11 cellular contexts compared by ENCODE assay signal in the genomic region with DNA sequence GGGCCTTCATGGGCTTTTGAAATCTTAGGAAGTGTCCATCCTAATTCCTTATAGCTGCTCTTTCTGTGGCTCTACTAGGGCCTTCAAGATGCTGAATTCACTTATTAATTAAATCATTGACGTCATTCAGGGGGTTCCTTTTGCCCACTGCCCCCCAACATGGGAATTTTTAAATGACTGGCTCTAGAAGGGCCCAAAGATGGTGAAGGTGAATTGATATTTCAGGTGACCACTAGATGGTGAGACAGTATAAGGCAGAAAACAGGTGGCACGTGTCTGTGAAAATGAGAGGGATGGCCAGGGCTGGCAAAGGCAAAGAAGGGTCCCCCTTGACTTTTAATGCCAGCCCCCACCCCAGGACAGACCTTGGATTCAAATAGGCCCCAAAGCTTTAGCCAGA. TPM values are rescaled to one million over a fixed set of nuclear protein-coding genes. Genes with fewer than 3 reads are reported as not detected.
DNase-seq lines count a peak whose midpoint lies in the region; ATAC-seq and TF ChIP-seq lines count a peak whose summit lies in the region.
"Had no signal": no experiment of that assay in that cellular context is flagged by ENCODE, and none has a peak within 500 bp of the region (broad histone marks: within the 10 kb centered on the region; RNA-seq: fewer than 3 reads in every experiment).

No MANE protein-coding gene starts in this region.

- H3K9me3 Mint-ChIP-seq in CD8-positive, alpha-beta T cell = no peaks in the 10 kb centered on the region
- H3K9me3 Mint-ChIP-seq: activated T-helper 1 cell treated with anti-CD3 and anti-CD28 coated beads, Interleukin-12 subunit alpha, Interleukin-12 subunit beta, Interleukin-2, Interleukin-4 antibody, amounts not matched to agents 30 ng/mL and 10 ng/mL and 1 ng/mL, durations not matched to agents 14 hours and 24 hours and 36 hours; nephron had no signal

- peaks cover 18% of the 10 kb centered on the region for H3K27me3 Mint-ChIP-seq in CD8-positive, alpha-beta T cell (ENCODE audit: low read depth)

- intact Hi-C loops in CD8-positive, alpha-beta T cell (cut with DNase I, micrococcal nuclease) = loop anchor here (1.0 kb wide), 2 partner anchors 539 to 632 kb away; no protein-coding TSS in a partner anchor
- intact Hi-C loops in OCI-LY7 (cut with micrococcal nuclease; ENCODE audit: unreplicated experiment) = loop anchor here (1.0 to 5.0 kb wide), 2 partner anchors 217 to 632 kb away; no protein-coding TSS in a partner anchor

- no peaks in the 10 kb centered on the region for H3K4me1 ChIP-seq in CD8-positive, alpha-beta T cell (ENCODE audit: insufficient read depth, low read length)
- no peaks in the 10 kb centered on the region for H3K4me1 ChIP-seq in OCI-LY7 (ENCODE audit: insufficient read depth, low read length, poor library complexity, severe bottlenecking)
- H3K4me1 ChIP-seq: breast epithelium had no signal

- no peak overlapping the region for H3K4me3 ChIP-seq in CD8-positive, alpha-beta T cell (ENCODE audit: low read depth, low read length)
- H3K4me3 ChIP-seq in OCI-LY7 (ENCODE audit: low read depth, low read length, poor library complexity, severe bottlenecking) (no peak overlapping the region), epithelial cell of esophagus (ENCODE audit: low read length) (no peak overlapping the region)
- H3K4me3 ChIP-seq: breast epithelium had no signal

- no peaks in the 10 kb centered on the region for H3K9me3 ChIP-seq in CD8-positive, alpha-beta T cell (ENCODE audit: low read length)
- no peaks in the 10 kb centered on the region for H3K9me3 ChIP-seq in OCI-LY7 (ENCODE audit: low read length)
- H3K9me3 ChIP-seq: breast epithelium had no signal

- no peak overlapping the region for H3K27ac ChIP-seq in CD8-positive, alpha-beta T cell (ENCODE audit: low read depth, low read length)
- no peak overlapping the region for H3K27ac ChIP-seq in OCI-LY7 (ENCODE audit: low read depth, low read length, poor library complexity, severe bottlenecking)
- H3K27ac ChIP-seq: breast epithelium had no signal

- no peaks in the 10 kb centered on the region for H3K36me3 Mint-ChIP-seq in CD8-positive, alpha-beta T cell

- no peaks in the 10 kb centered on the region for H3K36me3 ChIP-seq in CD8-positive, alpha-beta T cell (ENCODE audit: insufficient read depth, low read length)
- no peaks in the 10 kb centered on the region for H3K36me3 ChIP-seq in OCI-LY7 (ENCODE audit: insufficient read depth, low read length)
- H3K36me3 ChIP-seq: breast epithelium had no signal

- no peak overlapping the region for H3K4me2 ChIP-seq in OCI-LY7 (ENCODE audit: low read length)

- no peaks in the 10 kb centered on the region for H3K79me2 ChIP-seq in OCI-LY7 (ENCODE audit: insufficient read depth, low read depth, low read length)

- H2AFZ ChIP-seq in OCI-LY7 (ENCODE audit: low read length) = no peak overlapping the region

- no peak overlapping the region for H3K4me3 Mint-ChIP-seq in CD8-positive, alpha-beta T cell
- H3K4me3 Mint-ChIP-seq: activated T-helper 1 cell treated with anti-CD3 and anti-CD28 coated beads, Interleukin-12 subunit alpha, Interleukin-12 subunit beta, Interleukin-2, Interleukin-4 antibody, amounts not matched to agents 30 ng/mL and 10 ng/mL and 1 ng/mL, durations not matched to agents 14 hours and 24 hours and 36 hours; nephron had no signal

- no peaks in the 10 kb centered on the region for H4K20me1 ChIP-seq in OCI-LY7 (ENCODE audit: insufficient read depth, low read length)

- peak; percentile 49 for ATAC-seq in CD8-positive, alpha-beta T cell
- ATAC-seq in HG03521 (IDR thresholded peaks at IDR 0.05; ENCODE audit: unreplicated experiment) = no peak
- no peak for ATAC-seq in HG02588 (IDR thresholded peaks at IDR 0.05; ENCODE audit: unreplicated experiment)
- no peak for ATAC-seq in GM18517 (IDR thresholded peaks at IDR 0.05; ENCODE audit: unreplicated experiment)

- BruUV-seq in OCI-LY7 (replicated peaks; lab: Mats Ljungman, UMichigan) = no TSS peak

- H3K9me2 ChIP-seq in OCI-LY7 (ENCODE audit: insufficient read depth, low read length) = no peaks in the 10 kb centered on the region

- H3K4me1 Mint-ChIP-seq in CD8-positive, alpha-beta T cell (ENCODE audit: low read depth) = no peaks in the 10 kb centered on the region

- peak; percentile 53 for TF ChIP-seq CTCF in CD8-positive, alpha-beta T cell (IDR thresholded peaks at IDR 0.05)
- TF ChIP-seq CTCF in GM12872 (IDR thresholded peaks at IDR 0.05; ENCODE audit: insufficient read depth, low read depth, low read length) (peak; percentile 54), OCI-LY7 (conservative IDR thresholded peaks at IDR 0.05; ENCODE audit: low read length) (peak; percentile 76), epithelial cell of esophagus (IDR thresholded peaks at IDR 0.05; ENCODE audit: insufficient read depth, low read depth, low read length, missing control alignments) (peak; percentile 23)

- no peak overlapping the region for H3K27ac Mint-ChIP-seq in CD8-positive, alpha-beta T cell
- H3K27ac Mint-ChIP-seq: activated T-helper 1 cell treated with anti-CD3 and anti-CD28 coated beads, Interleukin-12 subunit alpha, Interleukin-12 subunit beta, Interleukin-2, Interleukin-4 antibody, amounts not matched to agents 30 ng/mL and 10 ng/mL and 1 ng/mL, durations not matched to agents 14 hours and 24 hours and 36 hours; nephron had no signal

- CTCF ChIA-PET in CD8-positive, alpha-beta T cell (lab: Charles Lee) = interaction anchor here (0.6 to 4.0 kb wide), 12 partner anchors 8 to 633 kb away, joined by 3 to 18 read pairs (median 3); no protein-coding TSS in a partner anchor
- CTCF ChIA-PET in OCI-LY7 (lab: Charles Lee; ENCODE audit: unreplicated experiment) = interaction anchor here (1.0 kb wide), 1 partner anchor 182 kb away, joined by 3 read pairs; no protein-coding TSS in a partner anchor

- POLR2A ChIA-PET in CD8-positive, alpha-beta T cell (lab: Charles Lee) = no interaction called here
- POLR2A ChIA-PET in OCI-LY7 (lab: Charles Lee) = no interaction called here

- no peaks in the 10 kb centered on the region for H3K27me3 ChIP-seq in CD8-positive, alpha-beta T cell (ENCODE audit: insufficient read depth, low read length)
- H3K27me3 ChIP-seq: breast epithelium had no signal

- no peak for DNase-seq in CD8-positive, alpha-beta T cell
- DNase-seq in OCI-LY7 (ENCODE audit: low spot score) (peak; percentile 46), epithelial cell of esophagus (ENCODE audit: low read depth) (no peak), putamen (ENCODE audit: low spot score) (no peak)

RNA-seq across cellular contexts. Expression of gene GNAS, which starts 11.8 kb away (rescaled TPM):
- 1,000 to 10,000 TPM; 1,064 to 1,097 TPM for total RNA-seq in CD8-positive, alpha-beta T cell
- total RNA-seq in OCI-LY7 (2014; rRNA removed; shearing (Covaris generic)) = 546 and 638 TPM in 2 replicates
- total RNA-seq in OCI-LY7 (2022) = 913 and 950 TPM in 2 replicates

RNA-seq across cellular contexts. Expression of gene GNAS-AS1, which starts 13.6 kb away (rescaled TPM):
- total RNA-seq in CD8-positive, alpha-beta T cell = under 1 TPM in 1 of 2 experiments, not detected in 1; 0.28 TPM
- total RNA-seq in OCI-LY7 (2014; rRNA removed; shearing (Covaris generic)) = 6.5 and 7.7 TPM in 2 replicates
- total RNA-seq in OCI-LY7 (2022) = 11.6 and 11.7 TPM in 2 replicates

Comparison
In these comparisons a context has a peak if more than half of its experiments do, and no peak if none do; other contexts are left out.
1. CTCF ChIP-seq: peak in every context shown above with its lines; median percentile 76 in OCI-LY7; 54 in GM12872; 53 in CD8-positive, alpha-beta T cell; 23 in epithelial cell of esophagus.
2. RNA of gene GNAS-AS1, which starts 13.6 kb away (total RNA-seq): 6.5 to 11.7 TPM in OCI-LY7; 0.28 TPM in CD8-positive, alpha-beta T cell; every median in the first group is over 4 times any median in the second.